In genomic region chr10:230758-231157, GRCh38 we compare ENCODE assay signal across 11 cellular contexts.
DNase-seq lines count a peak whose midpoint lies in the region; ATAC-seq and TF ChIP-seq lines count a peak whose summit lies in the region.
"Had no signal": no experiment of that assay in that cellular context is flagged by ENCODE, and none has a peak within 500 bp of the region (broad histone marks: within the 10 kb centered on the region; RNA-seq: fewer than 3 reads in every experiment).

No MANE protein-coding gene starts in this region.

- no peaks in the 10 kb centered on the region for H4K20me1 ChIP-seq in PC-3 (ENCODE audit: low read length)

- no peaks in the 10 kb centered on the region for H3F3A ChIP-seq in PC-3 (ENCODE audit: low read length, unreplicated experiment)

- no peak for ATAC-seq in heart right ventricle
- ATAC-seq in left ventricle myocardium superior: no peak
- ATAC-seq in PC-3: no peak; the same call in 1 of the 2 replicates
- ATAC-seq in upper lobe of right lung: no peak
- ATAC-seq in HG02885 (IDR thresholded peaks at IDR 0.05; ENCODE audit: poor library complexity, unreplicated experiment): no peak
- ATAC-seq in GM19395 (IDR thresholded peaks at IDR 0.05; ENCODE audit: unreplicated experiment): no peak

- H3K9me3 ChIP-seq in heart right ventricle: no peaks in the 10 kb centered on the region
- no peaks in the 10 kb centered on the region for H3K9me3 ChIP-seq in PC-3 (ENCODE audit: low read length)
- no peaks in the 10 kb centered on the region for H3K9me3 ChIP-seq in upper lobe of right lung

- no peak for DNase-seq in heart right ventricle
- no peak for DNase-seq in left ventricle myocardium superior
- peak; percentile 27 for DNase-seq in PC-3
- peak; percentile 15 for DNase-seq in fibroblast of mammary gland (ENCODE audit: low read depth)
- no peak for DNase-seq in upper lobe of right lung
- DNase-seq in cerebellar cortex (ENCODE audit: low spot score): no peak
- DNase-seq: activated CD4-positive, alpha-beta T cell treated with anti-CD3 and anti-CD28 coated beads, Interleukin-2, amount 50 U/mL, for 48 hours; DMS79; NK-92 treated with Interleukin-12 subunit alpha and Interleukin-12 subunit beta, amount 100 ng/mL, for 24 hours had no signal

- CTCF ChIA-PET in PC-3 (lab: Charles Lee): interaction anchor here (0.5 to 0.7 kb wide), 2 partner anchors 93 to 133 kb away, joined by 3 to 6 read pairs; no protein-coding TSS in a partner anchor

- H2AFZ ChIP-seq in PC-3 (ENCODE audit: low read length): no peak overlapping the region

- H3K27me3 ChIP-seq in heart right ventricle (no peaks in the 10 kb centered on the region), PC-3 (ENCODE audit: low read length) (no peaks in the 10 kb centered on the region), upper lobe of right lung (no peaks in the 10 kb centered on the region)

- H3K4me3 ChIP-seq in heart right ventricle (no peak overlapping the region), PC-3 (ENCODE audit: low read length) (no peak overlapping the region), fibroblast of mammary gland (ENCODE audit: control insufficient read depth, low read depth, low read length) (no peak overlapping the region), upper lobe of right lung (no peak overlapping the region)

- no peaks in the 10 kb centered on the region for H3K9me2 ChIP-seq in PC-3 (replicated peaks; ENCODE audit: low read length)

- no peak overlapping the region for H3K9ac ChIP-seq in PC-3 (ENCODE audit: low read length)

- peaks cover 0 to 5% (median 0%) of the 10 kb centered on the region in 9 donors for H3K4me1 ChIP-seq in heart right ventricle
- no peaks in the 10 kb centered on the region for H3K4me1 ChIP-seq in PC-3 (ENCODE audit: insufficient read depth, low read length)
- H3K4me1 ChIP-seq in upper lobe of right lung: no peaks in the 10 kb centered on the region

- TF ChIP-seq CTCF in heart right ventricle (IDR thresholded peaks at IDR 0.05) (peak in 6 of 9 donors; percentile 12 to 45 (median 28)), PC-3 (conservative IDR thresholded peaks at IDR 0.05; ENCODE audit: low read depth, low read length) (peak; percentile 60), fibroblast of mammary gland (conservative IDR thresholded peaks at IDR 0.05; ENCODE audit: control insufficient read depth, insufficient read depth, low read depth, low read length) (peak; percentile 48), upper lobe of right lung (IDR thresholded peaks at IDR 0.05) (peak; percentile 43)

- POLR2A ChIA-PET in PC-3 (lab: Charles Lee; ENCODE audit: unreplicated experiment): no interaction called here

- no peaks in the 10 kb centered on the region for H3K79me2 ChIP-seq in PC-3 (ENCODE audit: low read length)

- WGBS in heart right ventricle, 2 donors: 91% methylated on average over 9 of the region's 9 CpGs

- no peak overlapping the region for H3K4me2 ChIP-seq in PC-3 (ENCODE audit: low read length)

- H3K36me3 ChIP-seq in heart right ventricle: peaks cover 0 to 14% (median 0%) of the 10 kb centered on the region in 9 donors
- H3K36me3 ChIP-seq in PC-3 (ENCODE audit: low read depth, low read length): no peaks in the 10 kb centered on the region; the same call in 1 of the 2 replicates
- H3K36me3 ChIP-seq in upper lobe of right lung: no peaks in the 10 kb centered on the region

- BruUV-seq in PC-3 (replicated peaks; lab: Mats Ljungman, UMichigan): no TSS peak

- H3K27ac ChIP-seq in heart right ventricle (no peak overlapping the region), PC-3 (ENCODE audit: low read length) (no peak overlapping the region), upper lobe of right lung (no peak overlapping the region)

- intact Hi-C loops in heart right ventricle (cut with DNase I): no loop called here
- intact Hi-C loops in left ventricle myocardium superior (cut with micrococcal nuclease): no loop called here
- intact Hi-C loops in PC-3 (cut with micrococcal nuclease): loop anchor here (10.0 kb wide), 1 partner anchor 254 kb away; no protein-coding TSS in a partner anchor
- intact Hi-C loops in upper lobe of right lung (cut with DNase I): no loop called here

Comparison
In these comparisons a context has a peak if more than half of its experiments do, and no peak if none do; other contexts are left out.
1. DNase-seq: peak in PC-3 (single experiment) and fibroblast of mammary gland (single experiment); none in heart right ventricle (0 of 2), left ventricle myocardium superior (single experiment), upper lobe of right lung (single experiment) and cerebellar cortex (single experiment).
2. Peak in every context shown above with its lines, with median percentiles within 50 percentile points of each other: CTCF ChIP-seq.